Comparison of ENCODE assay signal across 8 cellular contexts in genomic region chr17:7014261-7014994, GRCh38. TPM values are rescaled to one million over a fixed set of nuclear protein-coding genes. Genes with fewer than 3 reads are reported as not detected.
DNase-seq lines count a peak whose midpoint lies in the region; ATAC-seq, FAIRE-seq and TF ChIP-seq lines count a peak whose summit lies in the region.

No MANE protein-coding gene starts in this region.

- H3K4me1 ChIP-seq in RWPE2 (ENCODE audit: insufficient read depth, poor library complexity, severe bottlenecking): peaks cover 3% of the 10 kb centered on the region
- peaks cover 18% of the 10 kb centered on the region for H3K4me1 ChIP-seq in neural progenitor cell
- H3K4me1 ChIP-seq in stomach smooth muscle (ENCODE audit: control insufficient read depth, insufficient read depth, low read length): peaks cover 71% of the 10 kb centered on the region

- H3K27ac Mint-ChIP-seq in neural progenitor cell: peak overlapping the region; percentile 95

- peaks cover 2% of the 10 kb centered on the region for H3K36me3 Mint-ChIP-seq in neural progenitor cell

- peaks cover 25% of the 10 kb centered on the region for H3F3A ChIP-seq in neural progenitor cell (ENCODE audit: low read depth)

- FAIRE-seq in G401.6 (lab: Jason Lieb, UNC): peak; percentile 96
- no peak for FAIRE-seq in H54 (lab: Jason Lieb, UNC)

- H3K9me3 Mint-ChIP-seq in neural progenitor cell: no peaks in the 10 kb centered on the region

- peaks cover 5% of the 10 kb centered on the region for H3K27me3 Mint-ChIP-seq in neural progenitor cell (ENCODE audit: insufficient read depth, low read depth)

- H3K4me3 Mint-ChIP-seq in neural progenitor cell: peak overlapping the region; percentile 98

- peak; percentile 91 for TF ChIP-seq CTCF in LNCaP clone FGC (IDR thresholded peaks at IDR 0.05; ENCODE audit: control insufficient read depth, extremely low read depth, insufficient read depth)
- TF ChIP-seq CTCF in RWPE2 (IDR thresholded peaks at IDR 0.05; ENCODE audit: poor library complexity, severe bottlenecking): peak; percentile 83
- peak; percentile 76 for TF ChIP-seq CTCF in neural progenitor cell (IDR thresholded peaks at IDR 0.05)

- H3K4me3 ChIP-seq in LNCaP clone FGC (ENCODE audit: low read depth, low read length) (peak overlapping the region; percentile 79), RWPE2 (ENCODE audit: severe bottlenecking) (peak overlapping the region; percentile 67), neural progenitor cell (peak overlapping the region; percentile 100), stomach smooth muscle (ENCODE audit: low read length in 2 of 2) (peak overlapping the region; percentile 82 to 98)

- DNase-seq in H54 (ENCODE audit: insufficient read length, low spot score) (peak; percentile 94), LNCaP clone FGC (ENCODE audit: low read depth) (peak; percentile 85), RWPE2 (ENCODE audit: low spot score) (peak; percentile 97), fibroblast of the conjunctiva (ENCODE audit: low read depth) (peak; percentile 94), neural progenitor cell (ENCODE audit: low spot score) (peak; percentile 99)
- peak; percentile 99 for DNase-seq in activated effector memory CD4-positive, alpha-beta T cell treated with anti-CD3 and anti-CD28 coated beads, Interleukin-2, amount 50 U/mL, for 16 hours

- H2AFZ ChIP-seq in neural progenitor cell (replicated peaks): peak overlapping the region; percentile 71

- H3K9me3 ChIP-seq in RWPE2 (ENCODE audit: severe bottlenecking) (no peaks in the 10 kb centered on the region), neural progenitor cell (ENCODE audit: low read depth) (no peaks in the 10 kb centered on the region), stomach smooth muscle (ENCODE audit: control insufficient read depth in 2 of 2, low read length in 2 of 2) (no peaks in the 10 kb centered on the region)

- H3K27me3 ChIP-seq in RWPE2 (ENCODE audit: insufficient read depth, poor library complexity, severe bottlenecking) (no peaks in the 10 kb centered on the region), neural progenitor cell (no peaks in the 10 kb centered on the region), stomach smooth muscle (ENCODE audit: control insufficient read depth in 1 of 2, insufficient read depth in 2 of 2, low read length in 2 of 2) (no peaks in the 10 kb centered on the region)

- H3K36me3 ChIP-seq in RWPE2 (ENCODE audit: low read depth): peaks cover 6% of the 10 kb centered on the region; the same call in 1 of the 2 replicates
- H3K36me3 ChIP-seq in neural progenitor cell: no peaks in the 10 kb centered on the region
- H3K36me3 ChIP-seq in stomach smooth muscle (ENCODE audit: control insufficient read depth in 2 of 2, insufficient read depth in 2 of 2, low read length in 2 of 2): peaks cover 8 to 11% of the 10 kb centered on the region in 2 donors

- peak overlapping the region; percentile 99 for H3K4me2 ChIP-seq in neural progenitor cell

- peak overlapping the region; percentile 79 for H3K27ac ChIP-seq in RWPE2 (ENCODE audit: poor library complexity, severe bottlenecking)
- peak overlapping the region; percentile 78 for H3K27ac ChIP-seq in neural progenitor cell
- peak overlapping the region; percentile 94 for H3K27ac ChIP-seq in stomach smooth muscle (ENCODE audit: low read length)

- peaks cover 42% of the 10 kb centered on the region for H3K79me2 ChIP-seq in neural progenitor cell (ENCODE audit: low read depth)

- peaks cover 65% of the 10 kb centered on the region for H3K4me1 Mint-ChIP-seq in neural progenitor cell

- H3K9ac ChIP-seq in neural progenitor cell (peak overlapping the region; percentile 40), stomach smooth muscle (ENCODE audit: low read length in 2 of 2) (peak overlapping the region; percentile 89 to 93)

- H4K20me1 ChIP-seq in neural progenitor cell (ENCODE audit: low read depth): no peaks in the 10 kb centered on the region

- ATAC-seq in RWPE2 (ENCODE audit: low read depth): peak; percentile 91

- peak; percentile 58 for TF ChIP-seq POLR2A in H54 (IDR thresholded peaks at IDR 0.05; ENCODE audit: low read depth, low read length)

RNA-seq across cellular contexts. Expression of gene RNASEK, which starts 2.0 kb away (rescaled TPM):
- total RNA-seq in neural progenitor cell (ENCODE audit: low replicate concordance): 104 and 137 TPM in 2 replicates

RNA-seq across cellular contexts. Expression of gene BCL6B, which starts 8.4 kb away (rescaled TPM):
- total RNA-seq in neural progenitor cell (ENCODE audit: low replicate concordance): 3.8 and 5.3 TPM in 2 replicates

RNA-seq across cellular contexts. Expression of gene ALOX12, which starts 18.6 kb away (rescaled TPM):
- total RNA-seq in neural progenitor cell (ENCODE audit: low replicate concordance): 0.21 and 0.40 TPM in 2 replicates

RNA-seq across cellular contexts. Expression of gene SLC16A13, which starts 21.4 kb away (rescaled TPM):
- total RNA-seq in neural progenitor cell (ENCODE audit: low replicate concordance): 1.4 TPM in 1 of 2 replicates, not detected in the other

RNA-seq across cellular contexts. Expression of gene SLC16A11, which starts 29.5 kb away (rescaled TPM):
- not detected in 2 replicates for total RNA-seq in neural progenitor cell (ENCODE audit: low replicate concordance)

Comparison
In these comparisons a context has a peak if more than half of its experiments do, and no peak if none do; other contexts are left out.
1. Peak in every context shown above with its lines: DNase-seq, ATAC-seq, H3K4me3 ChIP-seq and H3K27ac ChIP-seq.